1 cellular context compared by ENCODE assay signal in the genomic region with DNA sequence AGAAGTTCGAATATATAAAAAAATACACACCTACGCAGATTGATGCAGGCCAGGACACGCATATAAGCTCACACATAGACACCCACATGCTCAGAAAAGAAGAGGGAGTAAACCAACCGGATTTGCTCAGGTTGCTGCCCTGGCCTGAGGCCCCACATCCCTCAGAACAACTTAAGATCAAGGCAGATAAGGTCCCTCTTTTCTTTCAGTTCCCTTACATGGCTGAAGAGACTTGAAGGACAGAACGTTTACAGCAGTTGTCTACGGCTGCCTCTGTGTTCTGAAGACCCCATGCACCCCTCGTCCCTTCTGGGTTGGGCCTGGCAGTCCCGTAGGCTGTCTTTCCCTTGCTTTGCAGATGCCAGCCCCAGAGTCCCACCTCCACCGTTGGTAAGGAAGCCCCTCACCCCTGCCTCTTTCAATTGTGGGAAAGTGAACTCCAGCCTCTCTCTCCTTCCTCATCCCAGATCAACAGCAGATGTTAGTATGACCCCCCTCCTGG.
TF ChIP-seq lines count a peak whose summit lies in the region.

No MANE protein-coding gene starts in this region.

TF ChIP-seq in HepG2, 621 proteins besides CTCF, POLR2A, EP300 and RAD21 (continued from another document):
- no peak for TF ChIP-seq HNF1A (IDR thresholded peaks at IDR 0.05; ENCODE audit: low read depth)
- no peak for TF ChIP-seq HNF1A (CRISPR knock-in tag; IDR thresholded peaks at IDR 0.05; ENCODE audit: borderline replicate concordance)
